Comparison of ENCODE assay signal across 8 cellular contexts in genomic region chr19:45523642-45524256, GRCh38. TPM values are rescaled to one million over a fixed set of nuclear protein-coding genes. Genes with fewer than 3 reads are reported as not detected.
DNase-seq lines count a peak whose midpoint lies in the region; ATAC-seq and TF ChIP-seq lines count a peak whose summit lies in the region.

No MANE protein-coding gene starts in this region.

- H3K27me3 Mint-ChIP-seq in Calu3 (ENCODE audit: unreplicated experiment): no peaks in the 10 kb centered on the region
- no peaks in the 10 kb centered on the region for H3K27me3 Mint-ChIP-seq in naive B cell
- H3K27me3 Mint-ChIP-seq in stimulated activated naive CD8-positive, alpha-beta T cell treated with anti-CD3 and anti-CD28 coated beads, Interleukin-15, amount 100 ng/mL, for 72 hours: no peaks in the 10 kb centered on the region

- peak in 1 of 2 donors; percentile 10 for TF ChIP-seq POLR2A in Peyer's patch (IDR thresholded peaks at IDR 0.05)

- BruUV-seq in Calu3 (replicated peaks; lab: Mats Ljungman, UMichigan): no TSS peak

- no peak overlapping the region for H3K4me3 ChIP-seq in LNCaP clone FGC (ENCODE audit: low read depth, low read length)
- H3K4me3 ChIP-seq in Peyer's patch: no peak overlapping the region

- peak; percentile 75 for ATAC-seq in GM21529 (IDR thresholded peaks at IDR 0.05; ENCODE audit: unreplicated experiment)
- peak; percentile 89 for ATAC-seq in esophagus mucosa
- peak; percentile 97 to 99 for ATAC-seq in naive B cell (ENCODE audit: low read depth in 2 of 2)
- ATAC-seq in stimulated activated naive CD8-positive, alpha-beta T cell treated with anti-CD3 and anti-CD28 coated beads, Interleukin-15, amount 100 ng/mL, for 72 hours: peak; percentile 94

- DNase-seq in Calu3: peak; percentile 90
- DNase-seq in LNCaP clone FGC (ENCODE audit: low read depth): no peak
- peak; percentile 72 to 88 (median 84) for DNase-seq in Peyer's patch
- peak; percentile 68 for DNase-seq in activated T-cell treated with anti-CD3 and anti-CD28 coated beads for 48 hours (ENCODE audit: low read depth)
- DNase-seq in naive B cell: peak; percentile 85
- peak; percentile 76 to 81 for DNase-seq in stimulated activated naive CD8-positive, alpha-beta T cell treated with anti-CD3 and anti-CD28 coated beads, Interleukin-15, amount 100 ng/mL, for 72 hours

- H3K27ac Mint-ChIP-seq in Calu3 (ENCODE audit: unreplicated experiment) (peak overlapping the region; percentile 41), naive B cell (peak overlapping the region; percentile 64 to 94 (median 82))
- peak overlapping the region in 1 of 2 donors; percentile 25 for H3K27ac Mint-ChIP-seq in stimulated activated naive CD8-positive, alpha-beta T cell treated with anti-CD3 and anti-CD28 coated beads, Interleukin-15, amount 100 ng/mL, for 72 hours

- H3K4me3 Mint-ChIP-seq in Calu3 (ENCODE audit: low read depth, unreplicated experiment): no peak overlapping the region
- peak overlapping the region in 3 of 8 donors; percentile 9 to 32 (median 25) for H3K4me3 Mint-ChIP-seq in naive B cell
- no peak overlapping the region for H3K4me3 Mint-ChIP-seq in stimulated activated naive CD8-positive, alpha-beta T cell treated with anti-CD3 and anti-CD28 coated beads, Interleukin-15, amount 100 ng/mL, for 72 hours

- H3K4me1 ChIP-seq in Peyer's patch: peaks cover 0 to 34% (median 3%) of the 10 kb centered on the region in 4 donors

- TF ChIP-seq CTCF in Calu3 (IDR thresholded peaks at IDR 0.05; ENCODE audit: unreplicated experiment) (peak; percentile 90), LNCaP clone FGC (IDR thresholded peaks at IDR 0.05; ENCODE audit: control insufficient read depth, extremely low read depth, insufficient read depth) (peak; percentile 72), Peyer's patch (IDR thresholded peaks at IDR 0.05) (peak; percentile 90 to 97 (median 94))

- H3K4me1 Mint-ChIP-seq in Calu3 (ENCODE audit: low read depth, unreplicated experiment) (peaks cover 36% of the 10 kb centered on the region), naive B cell (peaks cover 28 to 50% (median 28%) of the 10 kb centered on the region in 3 donors)
- peaks cover 40% of the 10 kb centered on the region for H3K4me1 Mint-ChIP-seq in stimulated activated naive CD8-positive, alpha-beta T cell treated with anti-CD3 and anti-CD28 coated beads, Interleukin-15, amount 100 ng/mL, for 72 hours

- H3K36me3 Mint-ChIP-seq in Calu3 (ENCODE audit: insufficient read depth, unreplicated experiment) (peaks cover 98% of the 10 kb centered on the region), naive B cell (peaks cover 0 to 9% of the 10 kb centered on the region in 2 donors)

- H3K9me3 ChIP-seq in Peyer's patch: no peaks in the 10 kb centered on the region

- H3K9me3 Mint-ChIP-seq in Calu3 (ENCODE audit: low read depth, unreplicated experiment): no peaks in the 10 kb centered on the region
- no peaks in the 10 kb centered on the region for H3K9me3 Mint-ChIP-seq in naive B cell
- no peaks in the 10 kb centered on the region for H3K9me3 Mint-ChIP-seq in stimulated activated naive CD8-positive, alpha-beta T cell treated with anti-CD3 and anti-CD28 coated beads, Interleukin-15, amount 100 ng/mL, for 72 hours

- intact Hi-C loops in Calu3 (cut with micrococcal nuclease; ENCODE audit: unreplicated experiment): loop anchor here (1.0 to 2.0 kb wide), 2 partner anchors 47 to 119 kb away; no protein-coding TSS in a partner anchor

- H3K36me3 ChIP-seq in Peyer's patch: peaks cover 0 to 74% (median 7%) of the 10 kb centered on the region in 3 donors

- H3K27me3 ChIP-seq in Peyer's patch: no peaks in the 10 kb centered on the region

- peak overlapping the region; percentile 2 to 63 (median 13) for H3K27ac ChIP-seq in Peyer's patch

- CTCF ChIA-PET in Calu3 (lab: Charles Lee): interaction anchor here (1.0 kb wide), 1 partner anchor 119 kb away, joined by 3 read pairs; no protein-coding TSS in a partner anchor

RNA-seq across cellular contexts. Expression of gene VASP, which starts 16.5 kb away (rescaled TPM):
- 194 and 219 TPM in 2 replicates for total RNA-seq in Calu3 (2022)
- 100 to 1,000 TPM in 3 of 4 donors, 10 to 100 TPM in 1; 81.7 to 123 (median 112) TPM for total RNA-seq in Peyer's patch
- total RNA-seq in esophagus mucosa: 48.8 TPM
- 10 to 100 TPM; 51.5 to 87.2 (median 64.3) TPM for polyA plus RNA-seq in naive B cell (ENCODE audit: low read depth in 6 of 6)

RNA-seq across cellular contexts. Expression of gene PPM1N, which starts 25.5 kb away (rescaled TPM):
- total RNA-seq in Calu3 (2022) (5.0 and 6.8 TPM in 2 replicates), Peyer's patch (1 to 10 TPM in 2 of 4 donors, not detected in 2; 1.5 to 1.7 TPM), esophagus mucosa (2.4 TPM)
- 1 to 10 TPM; 1.6 to 3.4 (median 2.4) TPM for polyA plus RNA-seq in naive B cell (ENCODE audit: low read depth in 6 of 6)

RNA-seq across cellular contexts. Expression of gene RTN2, which starts 26.9 kb away (rescaled TPM):
- total RNA-seq in Calu3 (2022) (5.7 and 7.2 TPM in 2 replicates), Peyer's patch (10 to 100 TPM in 1 of 4 donors, 1 to 10 TPM in 2, under 1 TPM in 1; 0.53 to 42.1 (median 4.3) TPM), esophagus mucosa (1.4 TPM)
- polyA plus RNA-seq in naive B cell (ENCODE audit: low read depth in 6 of 6): under 1 TPM in 3 of 6 donors, not detected in 3; 0.28 to 0.58 (median 0.47) TPM

RNA-seq across cellular contexts. Expression of gene FOSB, which starts 56.0 kb away (rescaled TPM):
- total RNA-seq in Calu3 (2022) (18.7 and 23.8 TPM in 2 replicates), Peyer's patch (10 to 100 TPM in 2 of 4 donors, 1 to 10 TPM in 1, under 1 TPM in 1; 0.85 to 56.1 (median 9.6) TPM), esophagus mucosa (2.5 TPM)
- 100 to 1,000 TPM in 1 of 6 donors, 10 to 100 TPM in 5; 26.6 to 110 (median 82.1) TPM for polyA plus RNA-seq in naive B cell (ENCODE audit: low read depth in 6 of 6)
